22 cellular contexts compared by ENCODE assay signal in genomic region chrX:12802741-12803140, GRCh38. TPM values are rescaled to one million over a fixed set of nuclear protein-coding genes. Genes with fewer than 3 reads are reported as not detected.
A peak's percentile ranks its signal among the peaks of the same experiment; 100 is the strongest.
DNase-seq lines count a peak whose midpoint lies in the region; ATAC-seq and TF ChIP-seq lines count a peak whose summit lies in the region.
"Had no signal": no experiment of that assay in that cellular context is flagged by ENCODE, and none has a peak within 500 bp of the region (broad histone marks: within the 10 kb centered on the region; RNA-seq: fewer than 3 reads in every experiment).

No MANE protein-coding gene starts in this region.

- H3K27me3 Mint-ChIP-seq in T-helper 1 cell treated with Interleukin-12 subunit alpha and Interleukin-12 subunit beta and Interleukin-4 antibody, amounts not matched to agents 30 μg/mL and 1 μg/mL, for 36 hours (ENCODE audit: low read depth), result no peaks in the 10 kb centered on the region
- no peaks in the 10 kb centered on the region for H3K27me3 Mint-ChIP-seq in activated CD4-positive, alpha-beta T cell treated with anti-CD3 and anti-CD28 coated beads, Interleukin-2, amount 10 ng/mL, durations not matched to agents 24 days and 14 days
- H3K27me3 Mint-ChIP-seq: CD4-positive, CD25-positive, alpha-beta regulatory T cell; memory B cell had no signal

- DNase-seq in T-helper 1 cell (no peak), DND-41 (peak; percentile 34), amniotic epithelial cell (ENCODE audit: low read depth) (peak; percentile 84), WERI-Rb-1 (no peak)
- DNase-seq in activated CD4-positive, alpha-beta T cell treated with anti-CD3 and anti-CD28 coated beads, Interleukin-2, amount 10 ng/mL, durations not matched to agents 24 days and 14 days, result peak; percentile 67
- DNase-seq in activated effector memory CD4-positive, alpha-beta T cell treated with Interleukin-2 at 50 U/mL for 16 hours, result no peak
- DNase-seq: activated CD4-positive, CD25-positive, alpha-beta regulatory T cell treated with anti-CD3 and anti-CD28 coated beads, Interleukin-2, amount 50 U/mL, for 72 hours; CD4-positive, CD25-positive, alpha-beta regulatory T cell; left cardiac atrium; NCI-H1105; NCI-H2029 treated with DMSO at 0.1 percent for 48 hours; NCI-H226; right lobe of liver; stimulated activated CD8-positive, alpha-beta memory T cell treated with anti-CD3 and anti-CD28 coated beads, Interleukin-4, amount 100 ng/mL, for 48 hours had no signal

- H3K27ac ChIP-seq in DND-41 (ENCODE audit: low read length) (no peak overlapping the region), WERI-Rb-1 (no peak overlapping the region)
- H3K27ac ChIP-seq: 22Rv1, epithelial cell of prostate, right lobe of liver had no signal

- H3K4me3 ChIP-seq in DND-41 (ENCODE audit: low read depth in 1 of 2, low read length in 2 of 2) (no peak overlapping the region), WERI-Rb-1 (ENCODE audit: low read depth, low read length) (no peak overlapping the region)
- H3K4me3 ChIP-seq: HAP-1, right lobe of liver had no signal

- no peak overlapping the region for H2AFZ ChIP-seq in DND-41 (ENCODE audit: low read depth, low read length)

- no peaks in the 10 kb centered on the region for H3K4me1 ChIP-seq in DND-41 (ENCODE audit: insufficient read depth, low read length)
- H3K4me1 ChIP-seq: right lobe of liver had no signal

- H3K4me3 Mint-ChIP-seq in T-helper 1 cell treated with Interleukin-12 subunit alpha and Interleukin-12 subunit beta and Interleukin-4 antibody, amounts not matched to agents 30 μg/mL and 1 μg/mL, for 36 hours, result peak overlapping the region; percentile 14
- H3K4me3 Mint-ChIP-seq in activated CD4-positive, alpha-beta T cell treated with anti-CD3 and anti-CD28 coated beads, Interleukin-2, amount 10 ng/mL, durations not matched to agents 24 days and 14 days, result peak overlapping the region; percentile 66
- H3K4me3 Mint-ChIP-seq: brain; CD4-positive, CD25-positive, alpha-beta regulatory T cell; memory B cell had no signal

- H3K36me3 Mint-ChIP-seq in T-helper 1 cell treated with Interleukin-12 subunit alpha and Interleukin-12 subunit beta and Interleukin-4 antibody, amounts not matched to agents 30 μg/mL and 1 μg/mL, for 36 hours (ENCODE audit: low read depth), result peaks cover 42% of the 10 kb centered on the region
- peaks cover 59% of the 10 kb centered on the region for H3K36me3 Mint-ChIP-seq in activated CD4-positive, alpha-beta T cell treated with anti-CD3 and anti-CD28 coated beads, Interleukin-2, amount 10 ng/mL, durations not matched to agents 24 days and 14 days (ENCODE audit: low read depth)

- ATAC-seq in DND-41 (ENCODE audit: insufficient read depth, low read depth), result peak; percentile 88
- ATAC-seq in GM18511 (IDR thresholded peaks at IDR 0.05; ENCODE audit: unreplicated experiment), result no peak
- ATAC-seq: left cardiac atrium, right lobe of liver, SK-N-SH treated with all-trans-retinoic acid at 6 μM for 48 hours had no signal

- intact Hi-C loops in activated CD4-positive, alpha-beta T cell treated with anti-CD3 and anti-CD28 coated beads, Interleukin-2, amount 10 ng/mL, durations not matched to agents 24 days and 14 days (cut with micrococcal nuclease), result no loop called here

- peaks cover 23% of the 10 kb centered on the region for H3K4me1 Mint-ChIP-seq in T-helper 1 cell treated with Interleukin-12 subunit alpha and Interleukin-12 subunit beta and Interleukin-4 antibody, amounts not matched to agents 30 μg/mL and 1 μg/mL, for 36 hours (ENCODE audit: low read depth)
- peaks cover 28% of the 10 kb centered on the region for H3K4me1 Mint-ChIP-seq in activated CD4-positive, alpha-beta T cell treated with anti-CD3 and anti-CD28 coated beads, Interleukin-2, amount 10 ng/mL, durations not matched to agents 24 days and 14 days
- H3K4me1 Mint-ChIP-seq: brain had no signal

- no peaks in the 10 kb centered on the region for H3K9me3 ChIP-seq in DND-41 (ENCODE audit: insufficient read depth, low read length, severe bottlenecking)
- H3K9me3 ChIP-seq in WERI-Rb-1 (ENCODE audit: severe bottlenecking), result no peaks in the 10 kb centered on the region
- H3K9me3 ChIP-seq: HAP-1, right lobe of liver had no signal

- no peaks in the 10 kb centered on the region for H3K9me3 Mint-ChIP-seq in T-helper 1 cell treated with Interleukin-12 subunit alpha and Interleukin-12 subunit beta and Interleukin-4 antibody, amounts not matched to agents 30 μg/mL and 1 μg/mL, for 36 hours
- no peaks in the 10 kb centered on the region for H3K9me3 Mint-ChIP-seq in activated CD4-positive, alpha-beta T cell treated with anti-CD3 and anti-CD28 coated beads, Interleukin-2, amount 10 ng/mL, durations not matched to agents 24 days and 14 days
- H3K9me3 Mint-ChIP-seq: CD4-positive, CD25-positive, alpha-beta regulatory T cell; memory B cell had no signal

- H3K27ac Mint-ChIP-seq in T-helper 1 cell treated with Interleukin-12 subunit alpha and Interleukin-12 subunit beta and Interleukin-4 antibody, amounts not matched to agents 30 μg/mL and 1 μg/mL, for 36 hours, result peak overlapping the region; percentile 85
- H3K27ac Mint-ChIP-seq in activated CD4-positive, alpha-beta T cell treated with anti-CD3 and anti-CD28 coated beads, Interleukin-2, amount 10 ng/mL, durations not matched to agents 24 days and 14 days, result peak overlapping the region; percentile 90
- H3K27ac Mint-ChIP-seq: brain, memory B cell had no signal

- H3K27me3 ChIP-seq in DND-41 (ENCODE audit: insufficient read depth, low read length, poor library complexity) (no peaks in the 10 kb centered on the region), WERI-Rb-1 (ENCODE audit: insufficient read depth, low read depth, severe bottlenecking) (peaks cover 7% of the 10 kb centered on the region)
- H3K27me3 ChIP-seq: right lobe of liver had no signal

- H4K20me1 ChIP-seq in DND-41 (ENCODE audit: insufficient read depth, low read length), result no peaks in the 10 kb centered on the region; the same call in 1 of the 2 replicates

- H3K4me2 ChIP-seq in DND-41 (ENCODE audit: insufficient read depth, low read length), result no peak overlapping the region

- H3K79me2 ChIP-seq in DND-41 (ENCODE audit: insufficient read depth, low read length), result peaks cover 3% of the 10 kb centered on the region; the same call in 1 of the 2 replicates

- H3K9ac ChIP-seq in DND-41 (ENCODE audit: low read depth, low read length), result no peak overlapping the region

- H3K36me3 ChIP-seq in DND-41 (ENCODE audit: insufficient read depth, low read length), result peaks cover 61% of the 10 kb centered on the region
- no peaks in the 10 kb centered on the region; the same call in 1 of the 2 replicates for H3K36me3 ChIP-seq in WERI-Rb-1

- TF ChIP-seq CTCF in DND-41 (IDR thresholded peaks at IDR 0.05; ENCODE audit: borderline replicate concordance, extremely low read depth, low read length, poor library complexity, severe bottlenecking) (no peak), WERI-Rb-1 (IDR thresholded peaks at IDR 0.05; ENCODE audit: low read depth, low read length) (no peak)

RNA-seq across cellular contexts. Expression of gene PRPS2, which starts 11.5 kb away (rescaled TPM):
- total RNA-seq in activated CD4-positive, alpha-beta T cell treated with anti-CD3 and anti-CD28 coated beads, Interleukin-2, amount 10 ng/mL, durations not matched to agents 24 days and 14 days, result 111 and 115 TPM in 2 replicates

Comparison
In these comparisons a context has a peak if more than half of its experiments do, and no peak if none do; other contexts are left out.
1. DNase-seq: peak in DND-41 (single experiment), activated CD4-positive, alpha-beta T cell treated with anti-CD3 and anti-CD28 coated beads, Interleukin-2, amount 10 ng/mL, durations not matched to agents 24 days and 14 days (single experiment) and amniotic epithelial cell (single experiment); none in T-helper 1 cell (0 of 5), activated effector memory CD4-positive, alpha-beta T cell treated with Interleukin-2 at 50 U/mL for 16 hours (single experiment) and WERI-Rb-1 (single experiment).